In genomic region chr10:14686356-14686755, GRCh38 we compare ENCODE assay signal across 19 cellular contexts.
DNase-seq lines count a peak whose midpoint lies in the region; ATAC-seq and TF ChIP-seq lines count a peak whose summit lies in the region.
"Had no signal": no experiment of that assay in that cellular context is flagged by ENCODE, and none has a peak within 500 bp of the region (broad histone marks: within the 10 kb centered on the region; RNA-seq: fewer than 3 reads in every experiment).

No MANE protein-coding gene starts in this region.

- no peaks in the 10 kb centered on the region for H4K20me1 ChIP-seq in PC-3 (ENCODE audit: low read length)

- no peak overlapping the region for H3K27ac ChIP-seq in PC-3 (ENCODE audit: low read length)
- H3K27ac ChIP-seq: adrenal gland, cardiac muscle cell, spleen had no signal

- POLR2A ChIA-PET in Caco-2 (lab: Charles Lee) (no interaction called here), PC-3 (lab: Charles Lee; ENCODE audit: unreplicated experiment) (no interaction called here)

- no peaks in the 10 kb centered on the region for H3K9me3 Mint-ChIP-seq in Caco-2 (ENCODE audit: unreplicated experiment)
- H3K9me3 Mint-ChIP-seq: GM23338; T-helper 1 cell treated with Interleukin-12 subunit alpha and Interleukin-12 subunit beta and Interleukin-4 antibody, amounts not matched to agents 30 μg/mL and 1 μg/mL, for 36 hours had no signal

- intact Hi-C loops in Caco-2 (cut with micrococcal nuclease; ENCODE audit: unreplicated experiment) = loop anchor here (5.0 kb wide), 1 partner anchor 136 kb away; no protein-coding TSS in a partner anchor
- intact Hi-C loops in PC-3 (cut with micrococcal nuclease) = no loop called here

- no peaks in the 10 kb centered on the region for H3K27me3 ChIP-seq in Caco-2 (replicated peaks; ENCODE audit: control insufficient read depth, insufficient read depth, low read length)
- H3K27me3 ChIP-seq in PC-3 (ENCODE audit: low read length) = no peaks in the 10 kb centered on the region
- H3K27me3 ChIP-seq: adrenal gland, cardiac muscle cell, spleen had no signal

- no peak overlapping the region for H3K9ac ChIP-seq in PC-3 (ENCODE audit: low read length)

- DNase-seq in AG09309 (ENCODE audit: low read depth) (peak; percentile 56), Caco-2 (no peak), RPMI8226 (peak; percentile 8), PC-3 (no peak), ecto neural progenitor cell (ENCODE audit: low spot score) (no peak)
- DNase-seq: activated CD4-positive, alpha-beta T cell treated with anti-CD3 and anti-CD28 coated beads, Interleukin-2, amount 50 U/mL, for 48 hours; adrenal gland; AML-193; dermis blood vessel endothelial cell; EL; hypothalamus; NCI-H2029; spleen had no signal

- no TSS peak for BruUV-seq in Caco-2 (replicated peaks; lab: Mats Ljungman, UMichigan)
- BruUV-seq in PC-3 (replicated peaks; lab: Mats Ljungman, UMichigan) = no TSS peak

- H3K79me2 ChIP-seq in PC-3 (ENCODE audit: low read length) = no peaks in the 10 kb centered on the region

- H3K27me3 Mint-ChIP-seq in Caco-2 (ENCODE audit: insufficient read depth, unreplicated experiment) = no peaks in the 10 kb centered on the region

- no peaks in the 10 kb centered on the region for H3K9me2 ChIP-seq in PC-3 (replicated peaks; ENCODE audit: low read length)

- no peak overlapping the region for H3K4me3 Mint-ChIP-seq in Caco-2 (ENCODE audit: unreplicated experiment)
- H3K4me3 Mint-ChIP-seq: GM23338; T-helper 1 cell treated with Interleukin-12 subunit alpha and Interleukin-12 subunit beta and Interleukin-4 antibody, amounts not matched to agents 30 μg/mL and 1 μg/mL, for 36 hours had no signal

- TF ChIP-seq CTCF in AG09309 (IDR thresholded peaks at IDR 0.05; ENCODE audit: control insufficient read depth, insufficient read depth, low read depth, low read length, missing control alignments) (no peak), Caco-2 (IDR thresholded peaks at IDR 0.05; ENCODE audit: insufficient read depth in 1 of 2, low read depth in 1 of 2, low read length in 1 of 2, severe bottlenecking in 1 of 2, unreplicated experiment in 1 of 2) (no peak), PC-3 (conservative IDR thresholded peaks at IDR 0.05; ENCODE audit: low read depth, low read length) (no peak)

- H3K36me3 ChIP-seq in Caco-2 (ENCODE audit: control insufficient read depth, insufficient read depth, low read length) (no peaks in the 10 kb centered on the region), PC-3 (ENCODE audit: low read depth, low read length) (no peaks in the 10 kb centered on the region)
- H3K36me3 ChIP-seq: adrenal gland, cardiac muscle cell, spleen had no signal

- peak; percentile 90 for ATAC-seq in esophagus mucosa
- no peak for ATAC-seq in PC-3
- no peak for ATAC-seq in HG03469 (IDR thresholded peaks at IDR 0.05; ENCODE audit: unreplicated experiment)
- no peak for ATAC-seq in GM18868 (IDR thresholded peaks at IDR 0.05; ENCODE audit: unreplicated experiment)
- ATAC-seq: GM23338 had no signal

- CTCF ChIA-PET in Caco-2 (lab: Charles Lee) = interaction anchor here (0.6 kb wide), 1 partner anchor 12 kb away, joined by 4 read pairs; no protein-coding TSS in a partner anchor
- CTCF ChIA-PET in PC-3 (lab: Charles Lee) = no interaction called here

- no peak overlapping the region for H2AFZ ChIP-seq in PC-3 (ENCODE audit: low read length)

- peaks cover 37% of the 10 kb centered on the region for H3K4me1 Mint-ChIP-seq in Caco-2 (ENCODE audit: low read depth, unreplicated experiment)
- H3K4me1 Mint-ChIP-seq: GM23338 had no signal

- H3F3A ChIP-seq in PC-3 (ENCODE audit: low read length, unreplicated experiment) = no peaks in the 10 kb centered on the region

- H3K9me3 ChIP-seq in Caco-2 (no peaks in the 10 kb centered on the region), PC-3 (ENCODE audit: low read length) (no peaks in the 10 kb centered on the region)
- H3K9me3 ChIP-seq: adrenal gland, spleen had no signal

- H3K4me2 ChIP-seq in PC-3 (ENCODE audit: low read length) = no peak overlapping the region
- H3K4me2 ChIP-seq: GM23338 had no signal

- peaks cover 6% of the 10 kb centered on the region for H3K36me3 Mint-ChIP-seq in Caco-2 (ENCODE audit: insufficient read depth, unreplicated experiment)

- H3K4me1 ChIP-seq in Caco-2 (peaks cover 31% of the 10 kb centered on the region), PC-3 (ENCODE audit: insufficient read depth, low read length) (no peaks in the 10 kb centered on the region)
- H3K4me1 ChIP-seq: adrenal gland, spleen had no signal

- H3K4me3 ChIP-seq in AG09309 (ENCODE audit: control insufficient read depth, low read depth, low read length) = no peak overlapping the region
- no peak overlapping the region for H3K4me3 ChIP-seq in Caco-2 (ENCODE audit: low read depth, low read length)
- no peak overlapping the region for H3K4me3 ChIP-seq in PC-3 (ENCODE audit: low read length)
- H3K4me3 ChIP-seq: adrenal gland, cardiac muscle cell, GM23338, spleen had no signal

- H3K27ac Mint-ChIP-seq in Caco-2 (ENCODE audit: unreplicated experiment) = peak overlapping the region; percentile 17
- H3K27ac Mint-ChIP-seq: GM23338; T-helper 1 cell treated with Interleukin-12 subunit alpha and Interleukin-12 subunit beta and Interleukin-4 antibody, amounts not matched to agents 30 μg/mL and 1 μg/mL, for 36 hours had no signal

Comparison
In these comparisons a context has a peak if more than half of its experiments do, and no peak if none do; other contexts are left out.
1. DNase-seq: peak in AG09309 (single experiment) and RPMI8226 (single experiment); none in Caco-2 (0 of 2), PC-3 (single experiment) and ecto neural progenitor cell (single experiment).